In the genomic region with DNA sequence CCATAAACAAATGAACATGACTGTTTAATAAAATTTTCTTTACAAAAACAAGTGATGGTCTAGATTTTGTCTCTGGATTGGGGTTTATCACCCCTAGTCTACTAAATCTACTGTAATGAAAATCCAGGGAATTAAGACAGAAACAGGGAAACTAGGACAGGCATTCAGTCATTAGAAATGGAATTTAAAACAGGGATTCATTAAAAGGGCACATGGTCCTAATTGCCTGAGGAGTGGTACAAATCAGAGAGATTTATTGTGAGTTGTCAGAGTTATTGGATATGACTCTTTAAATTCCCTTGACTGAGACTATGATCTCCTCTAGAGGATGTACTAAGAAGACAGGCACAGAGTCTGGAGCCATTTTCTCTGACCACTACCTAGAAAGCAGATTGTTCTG, we compare ENCODE assay signal across 26 cellular contexts.
"Had no signal": no experiment of that assay in that cellular context is flagged by ENCODE, and none has a peak within 500 bp of the region (broad histone marks: within the 10 kb centered on the region; RNA-seq: fewer than 3 reads in every experiment).

No MANE protein-coding gene starts in this region.

- H3K36me3 ChIP-seq: esophagus squamous epithelium, gastrocnemius medialis, heart right ventricle, left lung, lower lobe of right lung had no signal

- H3K27me3 ChIP-seq: dorsolateral prefrontal cortex, esophagus squamous epithelium, gastrocnemius medialis, heart right ventricle, left lung had no signal

- H3K27ac ChIP-seq: coronary artery, dorsolateral prefrontal cortex, epithelial cell of prostate, esophagus squamous epithelium, gastrocnemius medialis, heart right ventricle, left lung, lower lobe of right lung had no signal

- H3K4me1 Mint-ChIP-seq: mesothelial cell of epicardium; naive B cell; naive thymus-derived CD8-positive, alpha-beta T cell had no signal

- H3K27me3 Mint-ChIP-seq: effector memory CD8-positive, alpha-beta T cell; naive B cell had no signal

- DNase-seq: dermis blood vessel endothelial cell; dorsolateral prefrontal cortex; effector CD8-positive, alpha-beta T cell; effector memory CD8-positive, alpha-beta T cell; endodermal cell; erythroblast; esophagus squamous epithelium; foreskin fibroblast; foreskin melanocyte; gastrocnemius medialis; glutamatergic neuron; head of caudate nucleus; heart right ventricle; hippocampal formation; left cardiac atrium; left lung; left ventricle myocardium superior; lower lobe of right lung; mesenchymal stem cell; mucosa of descending colon; naive B cell; naive thymus-derived CD8-positive, alpha-beta T cell had no signal

- H3K4me3 Mint-ChIP-seq: effector memory CD8-positive, alpha-beta T cell; endodermal cell; mesothelial cell of epicardium; naive B cell; naive thymus-derived CD8-positive, alpha-beta T cell had no signal

- H3K4me3 ChIP-seq: coronary artery, dorsolateral prefrontal cortex, esophagus squamous epithelium, gastrocnemius medialis, heart right ventricle, left lung, lower lobe of right lung, mucosa of descending colon had no signal

- H3K27ac Mint-ChIP-seq: effector memory CD8-positive, alpha-beta T cell; endodermal cell; mesothelial cell of epicardium; naive B cell; naive thymus-derived CD8-positive, alpha-beta T cell had no signal

- ATAC-seq: effector memory CD8-positive, alpha-beta T cell; esophagus mucosa; gastrocnemius medialis; left cardiac atrium; left lung; left ventricle myocardium superior; lower lobe of right lung; mucosa of descending colon; naive thymus-derived CD8-positive, alpha-beta T cell had no signal

- H3K9me3 ChIP-seq: esophagus squamous epithelium, gastrocnemius medialis, heart right ventricle, left lung, lower lobe of right lung, mucosa of descending colon had no signal

- H3K36me3 Mint-ChIP-seq: mesothelial cell of epicardium; naive B cell; naive thymus-derived CD8-positive, alpha-beta T cell had no signal

- H3K4me1 ChIP-seq: esophagus squamous epithelium, gastrocnemius medialis, left lung, lower lobe of right lung had no signal
